In the genomic region with DNA sequence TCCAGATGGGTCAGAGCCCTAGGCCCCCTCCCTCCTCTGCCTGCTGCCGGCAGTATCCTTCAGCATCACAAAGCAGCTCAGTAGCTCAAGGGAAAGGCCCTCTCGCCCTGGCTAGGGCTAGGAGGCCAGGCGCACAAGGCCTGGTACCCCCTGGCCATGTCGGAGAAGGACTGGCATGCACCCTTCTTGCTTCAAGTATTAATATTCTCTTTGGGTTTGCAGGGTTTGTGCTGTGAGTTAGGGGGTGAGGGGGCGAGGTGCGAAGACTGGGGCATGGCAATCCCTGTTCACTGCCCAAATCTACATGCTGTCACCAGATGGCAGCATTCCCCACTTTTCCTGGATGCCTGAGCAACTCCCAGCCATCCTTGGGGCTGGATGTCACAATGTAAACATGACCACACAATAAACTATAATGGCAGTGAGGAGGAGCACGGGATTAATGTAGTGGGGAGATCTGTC, we compare ENCODE assay signal across 8 cellular contexts.
DNase-seq lines count a peak whose midpoint lies in the region; ATAC-seq and TF ChIP-seq lines count a peak whose summit lies in the region.

No MANE protein-coding gene starts in this region.

- H3K27me3 ChIP-seq in DOHH2 (ENCODE audit: control insufficient read depth, low read length): no peaks in the 10 kb centered on the region
- no peaks in the 10 kb centered on the region for H3K27me3 ChIP-seq in endodermal cell (ENCODE audit: control insufficient read depth, insufficient read depth, low read length, poor library complexity, severe bottlenecking)

- no peaks in the 10 kb centered on the region for H4K20me1 ChIP-seq in DOHH2 (ENCODE audit: control insufficient read depth, insufficient read depth, low read depth, low read length)

- H3K9me2 ChIP-seq in DOHH2 (replicated peaks; ENCODE audit: control insufficient read depth, low read length): no peaks in the 10 kb centered on the region

- H3K9me3 Mint-ChIP-seq in endodermal cell (no peaks in the 10 kb centered on the region), mesothelial cell of epicardium (no peaks in the 10 kb centered on the region)

- H3K4me3 ChIP-seq in DOHH2 (ENCODE audit: low read length) (no peak overlapping the region), endodermal cell (ENCODE audit: low read length) (no peak overlapping the region)

- H3K9me3 ChIP-seq in DOHH2 (ENCODE audit: control insufficient read depth, insufficient read depth, low read length) (no peaks in the 10 kb centered on the region), endodermal cell (ENCODE audit: control insufficient read depth, low read length) (no peaks in the 10 kb centered on the region)

- WGBS in endodermal cell (ENCODE audit: insufficient coverage in 1 of 2, insufficient read length in 1 of 2), 2 experiments: 20 to 47% methylated on average over 1 to 7 of the region's 7 CpGs

- TF ChIP-seq CTCF in DOHH2 (IDR thresholded peaks at IDR 0.05; ENCODE audit: low read depth, low read length, poor library complexity, severe bottlenecking) (peak; percentile 61), endodermal cell (conservative IDR thresholded peaks at IDR 0.05) (peak; percentile 90), mesothelial cell of epicardium (IDR thresholded peaks at IDR 0.05; ENCODE audit: unreplicated experiment) (peak; percentile 42), omental fat pad (IDR thresholded peaks at IDR 0.05) (no peak)

- peak; percentile 45 for DNase-seq in HS-5 (ENCODE audit: low read depth)
- DNase-seq in RKO (ENCODE audit: low spot score): peak; percentile 70
- peak; percentile 88 for DNase-seq in endodermal cell
- peak in 1 of 2 experiments; percentile 67 for DNase-seq in mesothelial cell of epicardium (ENCODE audit: low spot score in 2 of 2, unreplicated experiment in 2 of 2)
- DNase-seq in NOMO-1 (lab: John Stamatoyannopoulos, UW; ENCODE audit: unreplicated experiment in 2 of 2): no peak
- DNase-seq in omental fat pad (ENCODE audit: low spot score): no peak

- H3K4me1 ChIP-seq in DOHH2 (ENCODE audit: control insufficient read depth, low read length) (no peaks in the 10 kb centered on the region), endodermal cell (ENCODE audit: control insufficient read depth, insufficient read depth, low read length) (no peaks in the 10 kb centered on the region)

- no peak overlapping the region for H3K4me3 Mint-ChIP-seq in endodermal cell
- no peak overlapping the region for H3K4me3 Mint-ChIP-seq in mesothelial cell of epicardium

- H3K27ac ChIP-seq in DOHH2 (ENCODE audit: low read depth, low read length) (no peak overlapping the region), endodermal cell (ENCODE audit: low read depth, low read length) (no peak overlapping the region)

- peaks cover 11% of the 10 kb centered on the region for H3K36me3 Mint-ChIP-seq in endodermal cell (ENCODE audit: low read depth)
- peaks cover 10% of the 10 kb centered on the region for H3K36me3 Mint-ChIP-seq in mesothelial cell of epicardium

- no peaks in the 10 kb centered on the region for H3K79me2 ChIP-seq in DOHH2 (ENCODE audit: control insufficient read depth, low read length)

- no peaks in the 10 kb centered on the region for H3F3A ChIP-seq in DOHH2 (ENCODE audit: control insufficient read depth, insufficient read depth)

- no peak overlapping the region for H3K9ac ChIP-seq in endodermal cell (ENCODE audit: extremely low read depth, low read length, poor library complexity, severe bottlenecking)

- H3K36me3 ChIP-seq in DOHH2 (ENCODE audit: control insufficient read depth, low read length): no peaks in the 10 kb centered on the region
- H3K36me3 ChIP-seq in endodermal cell (ENCODE audit: control insufficient read depth, insufficient read depth, low read length): no peaks in the 10 kb centered on the region

- H3K4me1 Mint-ChIP-seq in endodermal cell (peaks cover 3% of the 10 kb centered on the region), mesothelial cell of epicardium (peaks cover 12% of the 10 kb centered on the region)

- H3K4me2 ChIP-seq in DOHH2 (ENCODE audit: low read length): no peak overlapping the region

- ATAC-seq in GM19328 (IDR thresholded peaks at IDR 0.05; ENCODE audit: unreplicated experiment) (no peak), omental fat pad (ENCODE audit: low FRiP score) (no peak)

- peak overlapping the region; percentile 3 for H3K27ac Mint-ChIP-seq in endodermal cell
- peak overlapping the region; percentile 4 for H3K27ac Mint-ChIP-seq in mesothelial cell of epicardium

- no peaks in the 10 kb centered on the region for H3K27me3 Mint-ChIP-seq in endodermal cell (ENCODE audit: insufficient read depth)
- no peaks in the 10 kb centered on the region for H3K27me3 Mint-ChIP-seq in mesothelial cell of epicardium (ENCODE audit: low read depth)

Comparison
In these comparisons a context has a peak if more than half of its experiments do, and no peak if none do; other contexts are left out.
1. CTCF ChIP-seq: peak in DOHH2 (single experiment), endodermal cell (single experiment) and mesothelial cell of epicardium (single experiment); none in omental fat pad (0 of 3).
2. DNase-seq: peak in HS-5 (single experiment), RKO (single experiment) and endodermal cell (single experiment); none in NOMO-1 (0 of 2) and omental fat pad (single experiment).